In the genomic region with DNA sequence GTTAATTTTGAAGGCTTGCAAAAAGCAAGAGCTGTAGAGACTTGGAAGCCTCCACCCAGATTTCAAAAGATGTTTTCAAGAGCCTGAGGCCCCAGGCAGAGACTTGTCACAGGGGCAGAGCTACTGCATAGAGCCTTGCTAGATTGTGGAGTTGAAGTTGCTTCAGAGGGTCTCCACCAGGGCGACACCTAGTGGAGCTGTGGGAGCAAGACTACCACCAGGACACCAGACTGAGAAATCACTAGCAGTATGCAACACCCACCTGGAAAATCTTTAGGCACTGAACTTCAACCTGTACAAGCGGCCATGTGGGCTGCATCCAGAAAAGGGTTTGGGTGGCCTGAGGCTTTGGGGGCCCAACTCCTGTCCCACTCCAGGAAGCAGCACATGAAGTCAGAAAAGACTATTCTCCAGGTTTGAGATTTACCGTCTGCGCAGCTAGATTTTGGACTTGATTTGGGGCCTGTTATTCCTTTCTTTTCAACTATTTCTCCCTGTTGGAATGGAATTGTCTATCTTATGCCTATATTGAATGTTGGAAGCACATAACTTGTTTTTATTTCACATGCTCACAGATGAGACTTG, we compare ENCODE assay signal across 9 cellular contexts.
A peak's percentile ranks its signal among the peaks of the same experiment; 100 is the strongest.
DNase-seq lines count a peak whose midpoint lies in the region; ATAC-seq and TF ChIP-seq lines count a peak whose summit lies in the region.
"Had no signal": no experiment of that assay in that cellular context is flagged by ENCODE, and none has a peak within 500 bp of the region (broad histone marks: within the 10 kb centered on the region; RNA-seq: fewer than 3 reads in every experiment).

No MANE protein-coding gene starts in this region.

- CTCF ChIA-PET in activated CD4-positive, alpha-beta T cell treated with anti-CD3 and anti-CD28 coated beads for 36 hours (lab: Charles Lee): interaction anchor here (0.7 to 1.6 kb wide), 4 partner anchors 11 to 483 kb away, joined by 3 to 4 read pairs (median 4); no protein-coding TSS in a partner anchor

- TF ChIP-seq CTCF in HFFc6 (IDR thresholded peaks at IDR 0.05): peak; percentile 83
- TF ChIP-seq CTCF in nephron progenitor cell (IDR thresholded peaks at IDR 0.05): peak; percentile 69

- no peak overlapping the region for H3K27ac Mint-ChIP-seq in HFFc6
- H3K27ac Mint-ChIP-seq in activated CD4-positive, alpha-beta T cell treated with anti-CD3 and anti-CD28 coated beads for 36 hours: no peak overlapping the region
- no peak overlapping the region for H3K27ac Mint-ChIP-seq in nephron progenitor cell

- no peak overlapping the region for H3K4me3 Mint-ChIP-seq in HFFc6
- H3K4me3 Mint-ChIP-seq in activated CD4-positive, alpha-beta T cell treated with anti-CD3 and anti-CD28 coated beads for 36 hours: no peak overlapping the region
- no peak overlapping the region for H3K4me3 Mint-ChIP-seq in nephron progenitor cell
- H3K4me3 Mint-ChIP-seq: central memory CD8-positive, alpha-beta T cell had no signal

- H3K27me3 Mint-ChIP-seq in HFFc6 (ENCODE audit: insufficient read depth): no peaks in the 10 kb centered on the region
- H3K27me3 Mint-ChIP-seq in activated CD4-positive, alpha-beta T cell treated with anti-CD3 and anti-CD28 coated beads for 36 hours: no peaks in the 10 kb centered on the region
- H3K27me3 Mint-ChIP-seq in nephron progenitor cell (ENCODE audit: low read depth, poor library complexity): no peaks in the 10 kb centered on the region
- H3K27me3 Mint-ChIP-seq: central memory CD8-positive, alpha-beta T cell had no signal

- H3K9me3 Mint-ChIP-seq in HFFc6 (no peaks in the 10 kb centered on the region), nephron progenitor cell (peaks cover 7% of the 10 kb centered on the region)
- H3K9me3 Mint-ChIP-seq in activated CD4-positive, alpha-beta T cell treated with anti-CD3 and anti-CD28 coated beads for 36 hours (ENCODE audit: low read depth): peaks cover 4% of the 10 kb centered on the region
- H3K9me3 Mint-ChIP-seq: central memory CD8-positive, alpha-beta T cell had no signal

- DNase-seq in NCI-H1436 (lab: John Stamatoyannopoulos, UW) (peak; percentile 30), NCI-H1436 treated with DMSO at 0.1 percent for 48 hours (lab: John Stamatoyannopoulos, UW) (no peak), HFFc6 (peak; percentile 23), NAMALWA (ENCODE audit: low spot score) (peak; percentile 59), nephron progenitor cell (peak; percentile 60), NCI-H2227 treated with DMSO at 0.1 percent for 48 hours (lab: John Stamatoyannopoulos, UW) (no peak)
- peak; percentile 65 for DNase-seq in activated CD4-positive, alpha-beta T cell treated with anti-CD3 and anti-CD28 coated beads for 36 hours

- H3K36me3 Mint-ChIP-seq in HFFc6 (ENCODE audit: low read depth): no peaks in the 10 kb centered on the region
- H3K36me3 Mint-ChIP-seq in activated CD4-positive, alpha-beta T cell treated with anti-CD3 and anti-CD28 coated beads for 36 hours (ENCODE audit: low read depth): peaks cover 4% of the 10 kb centered on the region
- H3K36me3 Mint-ChIP-seq in nephron progenitor cell (ENCODE audit: low read depth): no peaks in the 10 kb centered on the region

- intact Hi-C loops in activated CD4-positive, alpha-beta T cell treated with anti-CD3 and anti-CD28 coated beads for 36 hours (cut with DNase I, micrococcal nuclease): loop anchor here in 1 of 2 experiments (5.0 kb wide), 1 partner anchor 181 kb away; no protein-coding TSS in a partner anchor

- POLR2A ChIA-PET in activated CD4-positive, alpha-beta T cell treated with anti-CD3 and anti-CD28 coated beads for 36 hours (lab: Charles Lee): no interaction called here

- H3K4me1 Mint-ChIP-seq in HFFc6 (ENCODE audit: low read depth) (no peaks in the 10 kb centered on the region), nephron progenitor cell (no peaks in the 10 kb centered on the region)
- no peaks in the 10 kb centered on the region for H3K4me1 Mint-ChIP-seq in activated CD4-positive, alpha-beta T cell treated with anti-CD3 and anti-CD28 coated beads for 36 hours
- H3K4me1 Mint-ChIP-seq: central memory CD8-positive, alpha-beta T cell had no signal

- ATAC-seq in activated CD4-positive, alpha-beta T cell treated with anti-CD3 and anti-CD28 coated beads for 36 hours: peak; percentile 83
- ATAC-seq in esophagus mucosa: peak; percentile 69

Comparison
In these comparisons a context has a peak if more than half of its experiments do, and no peak if none do; other contexts are left out.
1. DNase-seq: peak in NCI-H1436 (single experiment), HFFc6 (single experiment), NAMALWA (single experiment), activated CD4-positive, alpha-beta T cell treated with anti-CD3 and anti-CD28 coated beads for 36 hours (single experiment) and nephron progenitor cell (single experiment); none in NCI-H1436 treated with DMSO at 0.1 percent for 48 hours (single experiment) and NCI-H2227 treated with DMSO at 0.1 percent for 48 hours (single experiment).